ENCODE assay signal across 9 cellular contexts in the genomic region with DNA sequence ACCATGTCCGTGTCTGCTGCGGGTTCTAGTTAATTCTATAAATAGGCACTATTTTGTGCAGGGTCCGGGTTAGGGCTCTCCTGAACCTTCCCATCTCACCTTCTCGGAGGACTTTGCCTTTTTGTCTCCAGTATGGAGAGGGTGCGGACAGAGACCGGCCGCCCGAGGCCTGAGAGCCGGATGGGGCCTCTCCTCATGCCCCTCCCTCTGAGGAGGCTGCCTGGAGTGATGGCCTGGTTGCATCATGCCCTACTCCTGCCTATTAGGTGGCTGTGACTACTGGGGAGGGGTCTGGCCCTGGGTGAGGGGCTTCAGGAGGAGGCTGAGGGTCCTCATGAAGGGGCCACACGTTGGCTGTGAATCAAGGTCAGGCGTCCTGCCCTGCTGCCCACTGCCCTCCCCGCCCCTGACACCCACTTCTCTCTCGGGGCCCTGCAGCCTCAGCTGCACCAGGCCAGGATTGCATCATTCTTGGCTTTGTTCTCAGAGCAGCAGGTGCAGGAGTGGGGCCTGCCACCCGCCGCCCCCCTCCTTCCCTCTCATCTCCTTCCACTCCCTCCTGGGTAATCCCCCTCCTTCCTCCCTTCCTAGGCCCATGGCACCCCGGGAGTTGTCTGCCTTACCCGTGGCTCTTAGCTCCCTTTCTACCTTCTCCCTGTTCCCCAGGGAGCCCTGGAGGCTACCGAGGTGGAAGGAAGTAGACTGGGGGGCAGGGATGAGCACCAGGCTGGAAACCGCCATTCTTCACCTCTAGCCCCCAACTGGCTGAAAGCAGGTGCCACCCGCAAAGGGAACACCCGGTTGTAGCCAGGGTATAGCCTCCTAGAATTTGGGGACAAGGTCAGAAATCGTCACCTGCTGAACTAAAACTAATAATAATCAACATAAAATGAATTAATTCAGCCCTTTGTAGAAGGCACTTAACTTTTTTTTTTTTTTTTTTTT. TPM values are rescaled to one million over a fixed set of nuclear protein-coding genes. Genes with fewer than 3 reads are reported as not detected.
DNase-seq lines count a peak whose midpoint lies in the region; ATAC-seq, FAIRE-seq and TF ChIP-seq lines count a peak whose summit lies in the region.
"Had no signal": no experiment of that assay in that cellular context is flagged by ENCODE, and none has a peak within 500 bp of the region (broad histone marks: within the 10 kb centered on the region; RNA-seq: fewer than 3 reads in every experiment).

No MANE protein-coding gene starts in this region.

- no peaks in the 10 kb centered on the region for H3K9me3 ChIP-seq in SJCRH30 (replicated peaks)

- peak; percentile 70 for DNase-seq in activated CD8-positive, alpha-beta memory T cell treated with anti-CD3 and anti-CD28 coated beads for 24 hours
- no peak for DNase-seq in activated CD8-positive, alpha-beta memory T cell treated with anti-CD3 and anti-CD28 coated beads, Interleukin-2, amount 50 U/mL, for 4 hours
- DNase-seq in NCI-H1105 treated with DMSO at 0.1 percent for 48 hours (lab: John Stamatoyannopoulos, UW) = peak; percentile 91
- peak; percentile 72 to 84 for DNase-seq in SJCRH30
- DNase-seq in epithelial cell of proximal tubule (ENCODE audit: low read depth) = no peak
- DNase-seq in retina = peak; percentile 88
- no peak for DNase-seq in RCC 7860 (ENCODE audit: low spot score)

- H3K4me3 ChIP-seq in SJCRH30 = peak overlapping the region; percentile 56
- H3K4me3 ChIP-seq in epithelial cell of proximal tubule (ENCODE audit: low read depth, low read length) = peak overlapping the region; percentile 53

- no peak for TF ChIP-seq CTCF in epithelial cell of proximal tubule (conservative IDR thresholded peaks at IDR 0.05; ENCODE audit: low read depth, low read length)

- peak overlapping the region; percentile 60 for H3K27ac ChIP-seq in SJCRH30

- peaks cover 14% of the 10 kb centered on the region for H3K4me1 ChIP-seq in SJCRH30

- no peak for FAIRE-seq in RCC 7860 (lab: Jason Lieb, UNC)
- FAIRE-seq: G401.6 had no signal

- no peak for ATAC-seq in HG03565 (IDR thresholded peaks at IDR 0.05; ENCODE audit: unreplicated experiment)

- no peaks in the 10 kb centered on the region for H3K36me3 ChIP-seq in SJCRH30

- peaks cover 13% of the 10 kb centered on the region for H3K27me3 ChIP-seq in SJCRH30

RNA-seq across cellular contexts. Expression of a gene that starts 12.7 kb away (rescaled TPM):
- total RNA-seq in SJCRH30 (2014; rRNA removed; shearing (Covaris generic)) = 35.7 and 37.9 TPM in 2 replicates
- total RNA-seq in epithelial cell of proximal tubule = 28.4 and 42.3 TPM in 2 replicates

Comparison
In these comparisons a context has a peak if more than half of its experiments do, and no peak if none do; other contexts are left out.
1. DNase-seq: peak in activated CD8-positive, alpha-beta memory T cell treated with anti-CD3 and anti-CD28 coated beads for 24 hours (single experiment), NCI-H1105 treated with DMSO at 0.1 percent for 48 hours (single experiment), SJCRH30 (2 of 2) and retina (single experiment); none in activated CD8-positive, alpha-beta memory T cell treated with anti-CD3 and anti-CD28 coated beads, Interleukin-2, amount 50 U/mL, for 4 hours (single experiment), epithelial cell of proximal tubule (single experiment) and RCC 7860 (single experiment).